24 cellular contexts compared by ENCODE assay signal in genomic region chr2:239775623-239776440, GRCh38.
DNase-seq lines count a peak whose midpoint lies in the region; TF ChIP-seq lines count a peak whose summit lies in the region.
"Had no signal": no experiment of that assay in that cellular context is flagged by ENCODE, and none has a peak within 500 bp of the region (broad histone marks: within the 10 kb centered on the region; RNA-seq: fewer than 3 reads in every experiment).

No MANE protein-coding gene starts in this region.

- H3K27me3 ChIP-seq in BLaER1 = no peaks in the 10 kb centered on the region
- peaks cover 5% of the 10 kb centered on the region for H3K27me3 ChIP-seq in smooth muscle cell (ENCODE audit: low read depth)
- peaks cover 55% of the 10 kb centered on the region for H3K27me3 ChIP-seq in neural progenitor cell
- H3K27me3 ChIP-seq: right atrium auricular region had no signal

- WGBS in smooth muscle cell (ENCODE audit: low lambda C conversion rate) = 53% methylated on average over 21 of the region's 21 CpGs

- H3K4me1 ChIP-seq in BLaER1 = peaks cover 88% of the 10 kb centered on the region
- no peaks in the 10 kb centered on the region for H3K4me1 ChIP-seq in smooth muscle cell (ENCODE audit: low read depth)
- H3K4me1 ChIP-seq in neural progenitor cell = no peaks in the 10 kb centered on the region
- H3K4me1 ChIP-seq: gastrocnemius medialis, right atrium auricular region had no signal

- peak; percentile 45 for DNase-seq in coronary artery (ENCODE audit: low spot score)
- DNase-seq in smooth muscle cell (lab: John Stamatoyannopoulos, UW; ENCODE audit: unreplicated experiment) = no peak
- DNase-seq in neural progenitor cell (ENCODE audit: low spot score) = no peak
- DNase-seq in effector CD8-positive, alpha-beta T cell (lab: John Stamatoyannopoulos, UW) = no peak
- DNase-seq in T-helper 1 cell = no peak
- DNase-seq in activated CD4-positive, CD25-positive, alpha-beta regulatory T cell (lab: John Stamatoyannopoulos, UW) = no peak
- DNase-seq: activated gamma-delta T cell, amygdala, erythroblast, gastrocnemius medialis, HFFc6, kidney glomerular epithelial cell, NCI-H146, NCI-H2171, NCI-H748 treated with DMSO at 0.1 percent for 48 hours, SHP77, T-helper 2 cell, WERI-Rb-1 had no signal

- H3K27ac ChIP-seq in BLaER1 = peak overlapping the region; percentile 91
- no peak overlapping the region for H3K27ac ChIP-seq in coronary artery
- peak overlapping the region; percentile 50 for H3K27ac ChIP-seq in smooth muscle cell (ENCODE audit: low read depth)
- no peak overlapping the region for H3K27ac ChIP-seq in neural progenitor cell
- H3K27ac ChIP-seq: gastrocnemius medialis, HL-60, right atrium auricular region, thoracic aorta, WERI-Rb-1 had no signal

- H3K27ac Mint-ChIP-seq in neural progenitor cell = no peak overlapping the region
- H3K27ac Mint-ChIP-seq: B cell, HFFc6 had no signal

- peaks cover 25% of the 10 kb centered on the region for H3K27me3 Mint-ChIP-seq in neural progenitor cell (ENCODE audit: insufficient read depth, low read depth)

- H3F3A ChIP-seq in smooth muscle cell (ENCODE audit: low read depth) (no peaks in the 10 kb centered on the region), neural progenitor cell (ENCODE audit: low read depth) (no peaks in the 10 kb centered on the region)

- no peaks in the 10 kb centered on the region for H3K4me1 Mint-ChIP-seq in neural progenitor cell

- no peak overlapping the region for H3K4me3 Mint-ChIP-seq in neural progenitor cell
- H3K4me3 Mint-ChIP-seq: B cell, HFFc6 had no signal

- no peaks in the 10 kb centered on the region for H3K36me3 Mint-ChIP-seq in neural progenitor cell

- no peaks in the 10 kb centered on the region for H4K20me1 ChIP-seq in BLaER1
- no peaks in the 10 kb centered on the region for H4K20me1 ChIP-seq in smooth muscle cell (ENCODE audit: low read depth)
- no peaks in the 10 kb centered on the region for H4K20me1 ChIP-seq in neural progenitor cell (ENCODE audit: low read depth)

- peaks cover 17% of the 10 kb centered on the region for H3K9me3 Mint-ChIP-seq in neural progenitor cell

- H3K36me3 ChIP-seq in BLaER1 (no peaks in the 10 kb centered on the region), smooth muscle cell (ENCODE audit: low read depth) (no peaks in the 10 kb centered on the region), neural progenitor cell (no peaks in the 10 kb centered on the region)
- H3K36me3 ChIP-seq: gastrocnemius medialis, right atrium auricular region, thoracic aorta, WERI-Rb-1 had no signal

- H3K9me3 ChIP-seq in BLaER1 (peaks cover 19% of the 10 kb centered on the region), smooth muscle cell (replicated peaks; ENCODE audit: low read depth) (no peaks in the 10 kb centered on the region), neural progenitor cell (ENCODE audit: low read depth) (no peaks in the 10 kb centered on the region)

- peak overlapping the region; percentile 50 for H3K4me3 ChIP-seq in BLaER1
- H3K4me3 ChIP-seq in coronary artery = no peak overlapping the region
- no peak overlapping the region for H3K4me3 ChIP-seq in smooth muscle cell
- H3K4me3 ChIP-seq in neural progenitor cell = no peak overlapping the region
- H3K4me3 ChIP-seq: gastrocnemius medialis, right atrium auricular region, thoracic aorta had no signal

- H3K9ac ChIP-seq in BLaER1 = peak overlapping the region; percentile 62; the same call in 1 of the 2 replicates
- H3K9ac ChIP-seq in smooth muscle cell (ENCODE audit: low read depth) = no peak overlapping the region
- H3K9ac ChIP-seq in neural progenitor cell = no peak overlapping the region

- H2AFZ ChIP-seq in smooth muscle cell (ENCODE audit: low read depth) (no peak overlapping the region), neural progenitor cell (replicated peaks) (no peak overlapping the region)

- peak overlapping the region; percentile 93 for H3K4me2 ChIP-seq in BLaER1
- H3K4me2 ChIP-seq in smooth muscle cell = peak overlapping the region; percentile 61
- no peak overlapping the region for H3K4me2 ChIP-seq in neural progenitor cell

- TF ChIP-seq CTCF in LNCAP (IDR thresholded peaks at IDR 0.05) (peak; percentile 20; the same call in 1 of the 2 replicates), coronary artery (IDR thresholded peaks at IDR 0.05) (no peak), smooth muscle cell (IDR thresholded peaks at IDR 0.05; ENCODE audit: borderline replicate concordance, insufficient read depth, poor library complexity, severe bottlenecking) (no peak), neural progenitor cell (IDR thresholded peaks at IDR 0.05) (no peak)

- no peaks in the 10 kb centered on the region for H3K79me2 ChIP-seq in smooth muscle cell (ENCODE audit: low read depth)
- H3K79me2 ChIP-seq in neural progenitor cell (ENCODE audit: low read depth) = no peaks in the 10 kb centered on the region

Comparison
In these comparisons a context has a peak if more than half of its experiments do, and no peak if none do; other contexts are left out.
1. H3K27ac ChIP-seq: peak in BLaER1 (single experiment) and smooth muscle cell (single experiment); none in coronary artery (0 of 2) and neural progenitor cell (single experiment).